In the genomic region with DNA sequence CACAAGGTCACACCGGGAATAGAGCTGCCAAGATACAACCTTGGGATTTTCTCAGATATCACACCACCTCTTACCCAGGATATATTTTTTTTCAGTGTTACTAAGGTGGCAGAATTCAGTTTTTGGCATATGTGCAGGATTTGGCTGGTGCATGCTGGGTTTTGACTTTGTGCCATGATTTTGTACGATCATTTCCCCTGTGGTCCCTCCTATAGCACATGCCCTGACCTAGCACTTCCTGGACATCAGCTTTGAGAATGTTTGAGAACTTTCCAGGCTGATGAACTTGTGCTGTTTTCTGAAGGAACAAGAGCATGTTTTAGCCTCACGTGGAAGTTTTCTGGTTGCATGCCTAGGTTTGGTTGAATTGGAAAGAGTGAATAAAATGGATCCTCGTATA, we compare ENCODE assay signal across 26 cellular contexts. TPM values are rescaled to one million over a fixed set of nuclear protein-coding genes. Genes with fewer than 3 reads are reported as not detected.
DNase-seq lines count a peak whose midpoint lies in the region; ATAC-seq and TF ChIP-seq lines count a peak whose summit lies in the region.
"Had no signal": no experiment of that assay in that cellular context is flagged by ENCODE, and none has a peak within 500 bp of the region (broad histone marks: within the 10 kb centered on the region; RNA-seq: fewer than 3 reads in every experiment).

No MANE protein-coding gene starts in this region.

- H3K27me3 ChIP-seq in Panc1 (ENCODE audit: control insufficient read depth, insufficient read depth, low read length): no peaks in the 10 kb centered on the region
- H3K27me3 ChIP-seq: BE2C, dorsolateral prefrontal cortex had no signal

- peak overlapping the region; percentile 99 for H3K27ac ChIP-seq in Panc1 (ENCODE audit: low read length)
- H3K27ac ChIP-seq: 22Rv1, dorsolateral prefrontal cortex, WERI-Rb-1 had no signal

- H3K36me3 ChIP-seq in Panc1 (ENCODE audit: control insufficient read depth, insufficient read depth, low read length): no peaks in the 10 kb centered on the region
- H3K36me3 ChIP-seq: BE2C, WERI-Rb-1 had no signal

- no peaks in the 10 kb centered on the region for H3K9me3 ChIP-seq in Panc1 (ENCODE audit: control insufficient read depth, insufficient read depth, low read depth, low read length)
- H3K9me3 ChIP-seq: BE2C had no signal

- no peak for TF ChIP-seq CTCF in Panc1 (IDR thresholded peaks at IDR 0.05)
- TF ChIP-seq CTCF in fibroblast of the aortic adventitia (IDR thresholded peaks at IDR 0.05; ENCODE audit: insufficient read depth, low read length): no peak

- CTCF ChIA-PET in Panc1 (lab: Charles Lee): no interaction called here

- no peak for ATAC-seq in Panc1
- no peak for ATAC-seq in GM18909 (IDR thresholded peaks at IDR 0.05; ENCODE audit: poor library complexity, unreplicated experiment)
- ATAC-seq: naive thymus-derived CD4-positive, alpha-beta T cell had no signal

- DNase-seq in DMS79 treated with DMSO at 0.1 percent for 48 hours (lab: John Stamatoyannopoulos, UW) (peak; percentile 45), DMS79 (lab: John Stamatoyannopoulos, UW) (no peak), Panc1 (ENCODE audit: low read depth, low spot score) (no peak), fibroblast of the aortic adventitia (ENCODE audit: low read depth) (peak; percentile 76), stromal cell of bone marrow (ENCODE audit: low read depth) (peak; percentile 38), NCI-H1436 treated with DMSO at 0.1 percent for 48 hours (lab: John Stamatoyannopoulos, UW) (no peak), GOT3 (lab: John Stamatoyannopoulos, UW) (no peak)
- DNase-seq: activated CD4-positive, alpha-beta memory T cell treated with anti-CD3 and anti-CD28 coated beads for 36 hours; activated naive CD4-positive, alpha-beta T cell treated with anti-CD3 and anti-CD28 coated beads for 36 hours; activated T-cell treated with anti-CD3 and anti-CD28 coated beads, Interleukin-2, amount 50 U/mL, for 1 hour; BE2C; dorsolateral prefrontal cortex; erythroblast; glutamatergic neuron; naive thymus-derived CD4-positive, alpha-beta T cell; NCI-H187; NCI-H510A treated with DMSO at 0.1 percent for 48 hours; posterior cingulate gyrus; Right ventricle myocardium superior; stimulated activated CD8-positive, alpha-beta memory T cell treated with anti-CD3 and anti-CD28 coated beads, Interleukin-4, amount 100 ng/mL, for 48 hours; WERI-Rb-1 had no signal

- peaks cover 88% of the 10 kb centered on the region for H3K4me1 ChIP-seq in Panc1 (ENCODE audit: control insufficient read depth, insufficient read depth, low read length)

- intact Hi-C loops in Panc1 (cut with micrococcal nuclease; ENCODE audit: unreplicated experiment): no loop called here

- POLR2A ChIA-PET in Panc1 (lab: Charles Lee): no interaction called here

- H3K4me3 ChIP-seq in Panc1 (ENCODE audit: low read depth in 2 of 2, low read length in 2 of 2): no peak overlapping the region
- no peak overlapping the region for H3K4me3 ChIP-seq in fibroblast of the aortic adventitia (ENCODE audit: low read depth, low read length)
- H3K4me3 ChIP-seq: dorsolateral prefrontal cortex, lung had no signal

- in situ Hi-C loops in Panc1 (cut with HindIII; ENCODE audit: low pct_unique_long_range_greater_than_20kb, low sequenced_read_pairs): no loop called here

- BruUV-seq in Panc1 (replicated peaks; lab: Mats Ljungman, UMichigan): no TSS peak

RNA-seq across cellular contexts. Expression of a gene that starts 11.0 kb away (rescaled TPM):
- total RNA-seq in Panc1 (2021; ENCODE audit: unreplicated experiment) (not detected), fibroblast of the aortic adventitia (ENCODE audit: low replicate concordance) (not detected in 2 replicates)
- not detected for polyA plus RNA-seq in Panc1 (2012; ENCODE audit: insufficient read length)
- total RNA-seq: activated CD4-positive, alpha-beta memory T cell treated with anti-CD3 and anti-CD28 coated beads for 36 hours; activated naive CD4-positive, alpha-beta T cell treated with anti-CD3 and anti-CD28 coated beads for 36 hours; astrocyte; HT-29; lung; naive thymus-derived CD4-positive, alpha-beta T cell; Right ventricle myocardium superior had no signal
- polyA plus RNA-seq: lung; naive thymus-derived CD4-positive, alpha-beta T cell had no signal

RNA-seq across cellular contexts. Expression of a gene that starts 39.8 kb away (rescaled TPM):
- total RNA-seq in Panc1 (2021; ENCODE audit: unreplicated experiment) (7.1 TPM), fibroblast of the aortic adventitia (ENCODE audit: low replicate concordance) (11.6 and 16.6 TPM in 2 replicates)
- polyA plus RNA-seq in Panc1 (2012; ENCODE audit: insufficient read length): 3.3 TPM

Comparison
In these comparisons a context has a peak if more than half of its experiments do, and no peak if none do; other contexts are left out.
1. DNase-seq: peak in DMS79 treated with DMSO at 0.1 percent for 48 hours (single experiment), fibroblast of the aortic adventitia (single experiment) and stromal cell of bone marrow (single experiment); none in DMS79 (single experiment), Panc1 (single experiment), NCI-H1436 treated with DMSO at 0.1 percent for 48 hours (single experiment) and GOT3 (single experiment).